ENCODE assay signal across 9 cellular contexts in genomic region chr12:111429760-111430417, GRCh38. TPM values are rescaled to one million over a fixed set of nuclear protein-coding genes. Genes with fewer than 3 reads are reported as not detected.
DNase-seq lines count a peak whose midpoint lies in the region; ATAC-seq and FAIRE-seq lines count a peak whose summit lies in the region.
"Had no signal": no experiment of that assay in that cellular context is flagged by ENCODE, and none has a peak within 500 bp of the region (broad histone marks: within the 10 kb centered on the region; RNA-seq: fewer than 3 reads in every experiment).

No MANE protein-coding gene starts in this region.

- H3K4me3 Mint-ChIP-seq in stimulated activated naive CD8-positive, alpha-beta T cell treated with anti-CD3 and anti-CD28 coated beads, Interleukin-15, amount 100 ng/mL, for 72 hours: peak overlapping the region; percentile 77 to 80

- no peaks in the 10 kb centered on the region for H3K27me3 Mint-ChIP-seq in stimulated activated naive CD8-positive, alpha-beta T cell treated with anti-CD3 and anti-CD28 coated beads, Interleukin-15, amount 100 ng/mL, for 72 hours

- in situ Hi-C loops in G401 (cut with HindIII; ENCODE audit: low sequenced_read_pairs): no loop called here

- H3K9ac ChIP-seq in HUES6 (ENCODE audit: low read length): peak overlapping the region; percentile 12

- H3K4me1 ChIP-seq in HUES6 (ENCODE audit: control insufficient read depth, insufficient read depth, low read length): peaks cover 51% of the 10 kb centered on the region
- peaks cover 13% of the 10 kb centered on the region for H3K4me1 ChIP-seq in right cardiac atrium (ENCODE audit: control insufficient read depth, insufficient read depth, low read length)

- DNase-seq in activated T-cell treated with anti-CD3 and anti-CD28 coated beads for 24 hours (ENCODE audit: low read depth) (peak; percentile 51), right cardiac atrium (peak in 2 of 3 donors; percentile 58), G401 (ENCODE audit: low spot score) (no peak), GOT3 (lab: John Stamatoyannopoulos, UW) (no peak), RCC 7860 (ENCODE audit: low spot score) (no peak)
- peak; percentile 73 to 79 for DNase-seq in stimulated activated naive CD8-positive, alpha-beta T cell treated with anti-CD3 and anti-CD28 coated beads, Interleukin-15, amount 100 ng/mL, for 72 hours

- no peak for FAIRE-seq in RCC 7860 (lab: Jason Lieb, UNC)
- FAIRE-seq: keratinocyte had no signal

- H3K27me3 ChIP-seq in HUES6 (ENCODE audit: control insufficient read depth, insufficient read depth, low read length) (no peaks in the 10 kb centered on the region), right cardiac atrium (ENCODE audit: control insufficient read depth, insufficient read depth) (no peaks in the 10 kb centered on the region)

- peak overlapping the region; percentile 90 to 96 for H3K27ac Mint-ChIP-seq in stimulated activated naive CD8-positive, alpha-beta T cell treated with anti-CD3 and anti-CD28 coated beads, Interleukin-15, amount 100 ng/mL, for 72 hours

- H3K36me3 ChIP-seq in HUES6 (ENCODE audit: control insufficient read depth, insufficient read depth, low read length): no peaks in the 10 kb centered on the region

- ATAC-seq in right cardiac atrium (peak in 1 of 2 donors; percentile 3), GM19452 (IDR thresholded peaks at IDR 0.05; ENCODE audit: unreplicated experiment) (no peak)
- ATAC-seq in stimulated activated naive CD8-positive, alpha-beta T cell treated with anti-CD3 and anti-CD28 coated beads, Interleukin-15, amount 100 ng/mL, for 72 hours: peak; percentile 60

- H3K9me3 ChIP-seq in HUES6 (ENCODE audit: control insufficient read depth, insufficient read depth, low read depth, low read length) (no peaks in the 10 kb centered on the region), right cardiac atrium (ENCODE audit: control insufficient read depth, low read length) (no peaks in the 10 kb centered on the region)

- H3K9me3 Mint-ChIP-seq in stimulated activated naive CD8-positive, alpha-beta T cell treated with anti-CD3 and anti-CD28 coated beads, Interleukin-15, amount 100 ng/mL, for 72 hours: no peaks in the 10 kb centered on the region

- H3K4me1 Mint-ChIP-seq in stimulated activated naive CD8-positive, alpha-beta T cell treated with anti-CD3 and anti-CD28 coated beads, Interleukin-15, amount 100 ng/mL, for 72 hours: peaks cover 99% of the 10 kb centered on the region

- intact Hi-C loops in right cardiac atrium (cut with DNase I): no loop called here

- H3K4me3 ChIP-seq in HUES6 (ENCODE audit: low read depth, low read length) (no peak overlapping the region), right cardiac atrium (ENCODE audit: low read length) (no peak overlapping the region)

- H3K27ac ChIP-seq in HUES6 (ENCODE audit: low read depth, low read length): no peak overlapping the region
- H3K27ac ChIP-seq in right cardiac atrium (ENCODE audit: low read length): peak overlapping the region; percentile 46

- 40% methylated on average over 22 of the region's 22 CpGs for WGBS in right cardiac atrium

RNA-seq across cellular contexts. Expression of gene SH2B3, which starts 24.2 kb away (rescaled TPM):
- total RNA-seq in right cardiac atrium: 10 to 100 TPM; 24.9 to 31.2 (median 29.2) TPM
- 10.3 TPM for polyA plus RNA-seq in right cardiac atrium
- 5.7 and 9.9 TPM in 2 replicates for total RNA-seq in G401 (2014; rRNA removed; shearing (Covaris generic))

Comparison
In these comparisons a context has a peak if more than half of its experiments do, and no peak if none do; other contexts are left out.
1. DNase-seq: peak in activated T-cell treated with anti-CD3 and anti-CD28 coated beads for 24 hours (single experiment), right cardiac atrium (2 of 3) and stimulated activated naive CD8-positive, alpha-beta T cell treated with anti-CD3 and anti-CD28 coated beads, Interleukin-15, amount 100 ng/mL, for 72 hours (2 of 2); none in G401 (single experiment), GOT3 (single experiment) and RCC 7860 (single experiment).